8 cellular contexts compared by ENCODE assay signal in genomic region chr9:137276757-137277328, GRCh38. TPM values are rescaled to one million over a fixed set of nuclear protein-coding genes. Genes with fewer than 3 reads are reported as not detected.
A peak's percentile ranks its signal among the peaks of the same experiment; 100 is the strongest.
DNase-seq lines count a peak whose midpoint lies in the region; ATAC-seq and TF ChIP-seq lines count a peak whose summit lies in the region.

No MANE protein-coding gene starts in this region.

- no peaks in the 10 kb centered on the region for H3K36me3 Mint-ChIP-seq in activated naive CD4-positive, alpha-beta T cell treated with anti-CD3 and anti-CD28 coated beads, Interleukin-2, amount 50 U/mL, for 24 hours
- no peaks in the 10 kb centered on the region for H3K36me3 Mint-ChIP-seq in activated naive CD4-positive, alpha-beta T cell treated with anti-CD3 and anti-CD28 coated beads for 36 hours (ENCODE audit: low read depth)

- intact Hi-C loops in activated naive CD4-positive, alpha-beta T cell treated with anti-CD3 and anti-CD28 coated beads for 36 hours (cut with micrococcal nuclease), result no loop called here

- peak overlapping the region; percentile 33 for H3K4me3 Mint-ChIP-seq in activated naive CD4-positive, alpha-beta T cell treated with anti-CD3 and anti-CD28 coated beads, Interleukin-2, amount 50 U/mL, for 24 hours
- no peak overlapping the region for H3K4me3 Mint-ChIP-seq in activated naive CD4-positive, alpha-beta T cell treated with anti-CD3 and anti-CD28 coated beads for 36 hours

- H3K9me3 Mint-ChIP-seq in activated naive CD4-positive, alpha-beta T cell treated with anti-CD3 and anti-CD28 coated beads, Interleukin-2, amount 50 U/mL, for 24 hours, result no peaks in the 10 kb centered on the region
- no peaks in the 10 kb centered on the region for H3K9me3 Mint-ChIP-seq in activated naive CD4-positive, alpha-beta T cell treated with anti-CD3 and anti-CD28 coated beads for 36 hours

- ATAC-seq in omental fat pad (ENCODE audit: low FRiP score) (peak; percentile 25), HG02588 (IDR thresholded peaks at IDR 0.05; ENCODE audit: unreplicated experiment) (no peak)

- peak overlapping the region; percentile 74 for H3K4me3 ChIP-seq in fibroblast of the aortic adventitia (ENCODE audit: low read depth, low read length)

- no peaks in the 10 kb centered on the region for H3K27me3 Mint-ChIP-seq in activated naive CD4-positive, alpha-beta T cell treated with anti-CD3 and anti-CD28 coated beads, Interleukin-2, amount 50 U/mL, for 24 hours
- H3K27me3 Mint-ChIP-seq in activated naive CD4-positive, alpha-beta T cell treated with anti-CD3 and anti-CD28 coated beads for 36 hours (ENCODE audit: low read depth), result peaks cover 4% of the 10 kb centered on the region

- TF ChIP-seq CTCF in fibroblast of the aortic adventitia (IDR thresholded peaks at IDR 0.05; ENCODE audit: insufficient read depth, low read length) (no peak), omental fat pad (IDR thresholded peaks at IDR 0.05) (no peak)

- H3K27ac Mint-ChIP-seq in activated naive CD4-positive, alpha-beta T cell treated with anti-CD3 and anti-CD28 coated beads, Interleukin-2, amount 50 U/mL, for 24 hours, result no peak overlapping the region
- no peak overlapping the region for H3K27ac Mint-ChIP-seq in activated naive CD4-positive, alpha-beta T cell treated with anti-CD3 and anti-CD28 coated beads for 36 hours

- H3K4me1 Mint-ChIP-seq in activated naive CD4-positive, alpha-beta T cell treated with anti-CD3 and anti-CD28 coated beads, Interleukin-2, amount 50 U/mL, for 24 hours, result peaks cover 7% of the 10 kb centered on the region
- H3K4me1 Mint-ChIP-seq in activated naive CD4-positive, alpha-beta T cell treated with anti-CD3 and anti-CD28 coated beads for 36 hours (ENCODE audit: low read depth), result peaks cover 11% of the 10 kb centered on the region

- CTCF ChIA-PET in activated naive CD4-positive, alpha-beta T cell treated with anti-CD3 and anti-CD28 coated beads for 36 hours (lab: Charles Lee), result interaction anchor here (1.2 to 1.7 kb wide), 2 partner anchors 10 to 40 kb away, joined by 3 to 6 read pairs; no protein-coding TSS in a partner anchor

- DNase-seq in activated naive CD4-positive, alpha-beta T cell treated with Interleukin-2 at 50 U/mL for 16 hours, result no peak
- DNase-seq in UCSD-AML1 (lab: John Stamatoyannopoulos, UW; ENCODE audit: unreplicated experiment) (peak; percentile 86), fibroblast of the aortic adventitia (ENCODE audit: low read depth) (peak; percentile 74), omental fat pad (ENCODE audit: low spot score) (no peak)
- DNase-seq in activated CD4-positive, CD25-positive, alpha-beta regulatory T cell (lab: John Stamatoyannopoulos, UW), result no peak
- DNase-seq in activated naive CD4-positive, alpha-beta T cell treated with anti-CD3 and anti-CD28 coated beads for 36 hours, result no peak

RNA-seq across cellular contexts. Expression of gene TOR4A, which starts 0.7 kb away (rescaled TPM):
- total RNA-seq in fibroblast of the aortic adventitia (ENCODE audit: low replicate concordance) (12.6 and 31.3 TPM in 2 replicates), omental fat pad (10 to 100 TPM in 3 of 4 donors, 1 to 10 TPM in 1; 9.8 to 17.7 (median 11.6) TPM)
- 1 to 10 TPM in 1 of 2 experiments, under 1 TPM in 1; 0.93 to 1.1 TPM for total RNA-seq in activated naive CD4-positive, alpha-beta T cell treated with anti-CD3 and anti-CD28 coated beads for 36 hours

RNA-seq across cellular contexts. Expression of gene NELFB, which starts 21.7 kb away (rescaled TPM):
- total RNA-seq in fibroblast of the aortic adventitia (ENCODE audit: low replicate concordance), result 27.1 and 43.7 TPM in 2 replicates
- total RNA-seq in omental fat pad, result 10 to 100 TPM; 22.2 to 42.8 (median 34.2) TPM
- 10 to 100 TPM; 47.0 to 47.1 TPM for total RNA-seq in activated naive CD4-positive, alpha-beta T cell treated with anti-CD3 and anti-CD28 coated beads for 36 hours

RNA-seq across cellular contexts. Expression of gene NRARP, which starts 25.2 kb away (rescaled TPM):
- 0.09 TPM in 1 of 2 replicates, not detected in the other for total RNA-seq in fibroblast of the aortic adventitia (ENCODE audit: low replicate concordance)
- total RNA-seq in omental fat pad, result 10 to 100 TPM in 1 of 4 donors, 1 to 10 TPM in 3; 4.6 to 12.3 (median 7.2) TPM
- 1 to 10 TPM; 1.8 to 2.2 TPM for total RNA-seq in activated naive CD4-positive, alpha-beta T cell treated with anti-CD3 and anti-CD28 coated beads for 36 hours

RNA-seq across cellular contexts. Expression of gene STPG3, which starts 25.8 kb away (rescaled TPM):
- total RNA-seq in fibroblast of the aortic adventitia (ENCODE audit: low replicate concordance), result not detected in 2 replicates
- total RNA-seq in omental fat pad, result under 1 TPM in 1 of 4 donors, not detected in 3; 0.56 TPM
- total RNA-seq in activated naive CD4-positive, alpha-beta T cell treated with anti-CD3 and anti-CD28 coated beads for 36 hours, result not detected

RNA-seq across cellular contexts. Expression of gene TUBB4B, which starts 35.8 kb away (rescaled TPM):
- total RNA-seq in fibroblast of the aortic adventitia (ENCODE audit: low replicate concordance) (21.8 and 195 TPM in 2 replicates), omental fat pad (100 to 1,000 TPM; 197 to 452 (median 288) TPM)
- total RNA-seq in activated naive CD4-positive, alpha-beta T cell treated with anti-CD3 and anti-CD28 coated beads for 36 hours, result 100 to 1,000 TPM; 193 to 196 TPM

Comparison
In these comparisons a context has a peak if more than half of its experiments do, and no peak if none do; other contexts are left out.
1. DNase-seq: peak in UCSD-AML1 (single experiment) and fibroblast of the aortic adventitia (single experiment); none in activated naive CD4-positive, alpha-beta T cell treated with Interleukin-2 at 50 U/mL for 16 hours (single experiment), omental fat pad (single experiment), activated CD4-positive, CD25-positive, alpha-beta regulatory T cell (0 of 4) and activated naive CD4-positive, alpha-beta T cell treated with anti-CD3 and anti-CD28 coated beads for 36 hours (single experiment).